ENCODE assay signal across 1 cellular context in genomic region chr9:95857896-95858295, GRCh38.
TF ChIP-seq lines count a peak whose summit lies in the region.

No MANE protein-coding gene starts in this region.

TF ChIP-seq in IMR-90, 13 proteins besides CTCF, POLR2A, EP300 and RAD21:
- no peak for TF ChIP-seq RCOR1 (IDR thresholded peaks at IDR 0.05; ENCODE audit: insufficient replicate concordance, low read length)
- no peak for TF ChIP-seq FOS (IDR thresholded peaks at IDR 0.05; ENCODE audit: low read depth, low read length)
- TF ChIP-seq ELK1 (IDR thresholded peaks at IDR 0.05; ENCODE audit: borderline replicate concordance, low read depth, low read length): no peak
- no peak for TF ChIP-seq CEBPB (IDR thresholded peaks at IDR 0.05; ENCODE audit: low read depth, low read length)
- TF ChIP-seq MAZ (IDR thresholded peaks at IDR 0.05; ENCODE audit: borderline replicate concordance, low read depth, low read length): no peak
- no peak for TF ChIP-seq USF2 (IDR thresholded peaks at IDR 0.05; ENCODE audit: low read depth, low read length)
- no peak for TF ChIP-seq RFX5 (IDR thresholded peaks at IDR 0.05; ENCODE audit: low read depth, low read length)
- TF ChIP-seq MXI1 (IDR thresholded peaks at IDR 0.05; ENCODE audit: borderline replicate concordance, low read depth, low read length): no peak
- TF ChIP-seq SMC3 (IDR thresholded peaks at IDR 0.05; ENCODE audit: low read depth, low read length): no peak
- no peak for TF ChIP-seq BHLHE40 (IDR thresholded peaks at IDR 0.05; ENCODE audit: low read depth, low read length)
- no peak for TF ChIP-seq MAFK (IDR thresholded peaks at IDR 0.05; ENCODE audit: low read depth, low read length)
- no peak for TF ChIP-seq NFE2L2 (IDR thresholded peaks at IDR 0.05; ENCODE audit: low read depth, low read length)
- no peak for TF ChIP-seq CHD1 (IDR thresholded peaks at IDR 0.05; ENCODE audit: low read depth, low read length)
TF ChIP-seq in IMR-90: peak in this region for 0.
